In the genomic region with DNA sequence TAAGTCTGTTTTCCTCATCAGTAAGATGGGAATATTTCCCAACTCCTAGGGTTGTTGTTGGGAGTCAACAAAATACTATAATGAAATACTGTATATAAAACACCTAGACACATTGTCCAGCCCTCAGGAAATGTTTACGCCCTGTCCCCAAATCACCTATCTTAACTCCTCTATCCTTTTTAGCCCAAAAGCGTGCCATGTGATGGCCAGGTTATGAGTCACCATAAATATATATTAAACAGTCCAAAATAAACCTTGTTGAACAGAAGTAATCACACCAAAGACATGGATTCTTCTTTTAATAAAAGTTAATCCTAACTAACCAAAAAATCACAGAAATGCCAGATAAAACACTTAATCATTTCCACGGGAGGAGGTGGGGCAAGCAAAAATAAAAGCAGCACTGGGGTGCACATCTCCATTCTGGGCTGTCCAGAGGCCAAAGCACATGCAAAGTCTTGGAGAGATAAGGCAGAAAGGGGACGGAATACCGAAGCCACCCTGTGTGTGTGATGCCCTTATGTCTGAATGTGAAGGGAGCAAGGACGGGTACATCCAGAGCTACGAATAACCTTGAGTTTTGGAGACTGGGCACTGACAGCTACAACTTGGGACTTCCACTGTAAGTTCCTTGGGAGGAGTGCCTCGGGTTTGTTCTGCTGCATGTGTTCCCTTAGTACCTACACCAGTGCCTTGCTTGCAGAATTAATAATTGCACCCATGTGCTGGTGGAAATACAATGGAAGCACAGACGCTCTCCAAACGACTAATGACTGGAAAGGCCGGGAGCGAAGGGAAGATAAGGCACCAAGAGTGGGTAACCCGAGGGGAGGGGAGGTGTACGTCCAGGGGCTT, we compare ENCODE assay signal across 8 cellular contexts. TPM values are rescaled to one million over a fixed set of nuclear protein-coding genes. Genes with fewer than 3 reads are reported as not detected.
DNase-seq lines count a peak whose midpoint lies in the region; ATAC-seq and TF ChIP-seq lines count a peak whose summit lies in the region.

No MANE protein-coding gene starts in this region.

- intact Hi-C loops in aorta (cut with DNase I) = loop anchor here (5.0 kb wide), 2 partner anchors 47 to 62 kb away; no protein-coding TSS in a partner anchor

- H3K9me3 ChIP-seq in aorta (ENCODE audit: control insufficient read depth, low read length) = no peaks in the 10 kb centered on the region

- H3K36me3 Mint-ChIP-seq in stimulated activated naive CD8-positive, alpha-beta T cell treated with anti-CD3 and anti-CD28 coated beads, Interleukin-15, Interleukin-2, amounts not matched to agents 100 ng/mL and 50 ng/mL, for 24 hours (ENCODE audit: low read depth) = peaks cover 31% of the 10 kb centered on the region

- 2 to 3% methylated on average over 14 of the region's 14 CpGs for WGBS in aorta, 2 donors

- peaks cover 1 to 3% of the 10 kb centered on the region in 2 donors for H3K4me1 ChIP-seq in aorta (ENCODE audit: control insufficient read depth in 1 of 2, insufficient read depth in 2 of 2, low read length in 2 of 2)

- H3K36me3 ChIP-seq in aorta (ENCODE audit: control insufficient read depth in 1 of 2, insufficient read depth in 2 of 2, low read length in 1 of 2) = no peaks in the 10 kb centered on the region

- peak overlapping the region; percentile 95 for H3K4me3 Mint-ChIP-seq in stimulated activated naive CD8-positive, alpha-beta T cell treated with anti-CD3 and anti-CD28 coated beads, Interleukin-15, Interleukin-2, amounts not matched to agents 100 ng/mL and 50 ng/mL, for 24 hours

- no peaks in the 10 kb centered on the region for H3K27me3 Mint-ChIP-seq in stimulated activated naive CD8-positive, alpha-beta T cell treated with anti-CD3 and anti-CD28 coated beads, Interleukin-15, Interleukin-2, amounts not matched to agents 100 ng/mL and 50 ng/mL, for 24 hours

- ATAC-seq in stimulated activated naive CD8-positive, alpha-beta T cell treated with anti-CD3 and anti-CD28 coated beads, Interleukin-15, Interleukin-2, amounts not matched to agents 100 U/mL and 50 U/mL, for 24 hours = no peak
- ATAC-seq in aorta (ENCODE audit: low FRiP score) = no peak

- TF ChIP-seq CTCF in astrocyte of the spinal cord (IDR thresholded peaks at IDR 0.05; ENCODE audit: low read depth, low read length) = no peak

- DNase-seq in stimulated activated naive CD8-positive, alpha-beta T cell treated with anti-CD3 and anti-CD28 coated beads, Interleukin-15, Interleukin-2, amounts not matched to agents 100 U/mL and 50 U/mL, for 24 hours = no peak
- DNase-seq in astrocyte of the spinal cord (ENCODE audit: low read depth, low spot score) = no peak
- peak; percentile 33 for DNase-seq in medulla oblongata (ENCODE audit: extremely low spot score)
- no peak for DNase-seq in aorta
- no peak for DNase-seq in epidermal melanocyte (ENCODE audit: insufficient read length, low spot score)
- no peak for DNase-seq in NCI-H345 (lab: John Stamatoyannopoulos, UW)
- DNase-seq in iPS-NIHi7 (ENCODE audit: extremely low spot score) = no peak

- H3K4me3 ChIP-seq in astrocyte of the spinal cord (ENCODE audit: low read depth, low read length) = peak overlapping the region; percentile 78
- H3K4me3 ChIP-seq in aorta (ENCODE audit: low read length in 2 of 2) = peak overlapping the region; percentile 58 to 68

- no peaks in the 10 kb centered on the region for H3K27me3 ChIP-seq in aorta (ENCODE audit: control insufficient read depth in 1 of 2, insufficient read depth in 2 of 2, low read length in 1 of 2)

- peak overlapping the region in 1 of 2 donors; percentile 54 for H3K27ac ChIP-seq in aorta (ENCODE audit: low read depth in 1 of 2, low read length in 2 of 2)

- in situ Hi-C loops in astrocyte of the spinal cord (cut with HindIII; ENCODE audit: low sequenced_read_pairs) = no loop called here

- no peaks in the 10 kb centered on the region for H3K9me3 Mint-ChIP-seq in stimulated activated naive CD8-positive, alpha-beta T cell treated with anti-CD3 and anti-CD28 coated beads, Interleukin-15, Interleukin-2, amounts not matched to agents 100 ng/mL and 50 ng/mL, for 24 hours

- H3K4me1 Mint-ChIP-seq in stimulated activated naive CD8-positive, alpha-beta T cell treated with anti-CD3 and anti-CD28 coated beads, Interleukin-15, Interleukin-2, amounts not matched to agents 100 ng/mL and 50 ng/mL, for 24 hours (ENCODE audit: low read depth) = peaks cover 70% of the 10 kb centered on the region

- peak overlapping the region; percentile 84 for H3K27ac Mint-ChIP-seq in stimulated activated naive CD8-positive, alpha-beta T cell treated with anti-CD3 and anti-CD28 coated beads, Interleukin-15, Interleukin-2, amounts not matched to agents 100 ng/mL and 50 ng/mL, for 24 hours

RNA-seq across cellular contexts. Expression of gene OSBP, which starts 1.1 kb away (rescaled TPM):
- total RNA-seq in aorta = 10 to 100 TPM; 40.4 to 42.4 TPM
- polyA plus RNA-seq in aorta = 10 to 100 TPM; 15.0 to 19.5 TPM

RNA-seq across cellular contexts. Expression of gene PATL1, which starts 54.3 kb away (rescaled TPM):
- total RNA-seq in aorta = 10 to 100 TPM; 23.7 to 29.6 TPM
- polyA plus RNA-seq in aorta = 1 to 10 TPM; 8.2 to 9.6 TPM
